In genomic region chr9:37303242-37303641, GRCh38 we compare ENCODE assay signal across 8 cellular contexts.
A peak's percentile ranks its signal among the peaks of the same experiment; 100 is the strongest.
DNase-seq lines count a peak whose midpoint lies in the region; ATAC-seq and TF ChIP-seq lines count a peak whose summit lies in the region.
"Not testable (repeated sequence)": the region's sequence is repeated elsewhere in the genome, so short reads cannot be mapped to it uniquely, and the experiment has no call there.

No MANE protein-coding gene starts in this region.

- H3K79me2 ChIP-seq in Karpas-422 (ENCODE audit: low read length) (peaks cover 55% of the 10 kb centered on the region), OCI-LY7 (ENCODE audit: insufficient read depth, low read depth, low read length) (peaks cover 70% of the 10 kb centered on the region)

- H3K27ac Mint-ChIP-seq in CD8-positive, alpha-beta T cell: not testable (repeated sequence)
- peak overlapping the region; percentile 60 for H3K27ac Mint-ChIP-seq in activated CD4-positive, alpha-beta T cell treated with anti-CD3 and anti-CD28 coated beads, Interleukin-2, amount 10 ng/mL, durations not matched to agents 24 days and 14 days
- H3K27ac Mint-ChIP-seq in activated T-helper 2 cell treated with anti-CD3 and anti-CD28 coated beads, Interferon-gamma antibody, Interleukin-2, Interleukin-4, amounts not matched to agents 10 μg/mL and 5 μg/mL and 100 μg/mL, durations not matched to agents 14 hours and 24 hours and 36 hours: peak overlapping the region; percentile 38
- peak overlapping the region; percentile 85 for H3K27ac Mint-ChIP-seq in activated naive CD8-positive, alpha-beta T cell treated with anti-CD3 and anti-CD28 coated beads, Interleukin-2, amount 10 ng/mL, durations not matched to agents 7 days and 5 days
- H3K27ac Mint-ChIP-seq in naive B cell: peak overlapping the region; percentile 76 to 99 (median 92)
- H3K27ac Mint-ChIP-seq in stimulated activated memory B cell treated with anti-CD40 and anti-IgM and Interleukin-4, amounts not matched to agents 10 μg/mL and 1 μg/mL and 100 μg/mL, for 72 hours: peak overlapping the region; percentile 66

- DNase-seq in CD8-positive, alpha-beta T cell; Karpas-422; OCI-LY7 (ENCODE audit: low spot score); activated CD4-positive, alpha-beta T cell treated with anti-CD3 and anti-CD28 coated beads, Interleukin-2, amount 10 ng/mL, durations not matched to agents 24 days and 14 days; activated T-helper 2 cell treated with anti-CD3 and anti-CD28 coated beads, Interferon-gamma antibody, Interleukin-2, Interleukin-4, amounts not matched to agents 10 μg/mL and 5 μg/mL and 100 μg/mL, durations not matched to agents 14 hours and 24 hours and 36 hours (ENCODE audit: low spot score); activated naive CD8-positive, alpha-beta T cell treated with anti-CD3 and anti-CD28 coated beads, Interleukin-2, amount 10 ng/mL, durations not matched to agents 7 days and 5 days: not testable (repeated sequence)
- peak; percentile 51 for DNase-seq in naive B cell

- not testable (repeated sequence) for H3K9ac ChIP-seq in Karpas-422 (ENCODE audit: low read length)

- H3K4me2 ChIP-seq in Karpas-422 (ENCODE audit: low read depth, low read length, poor library complexity, severe bottlenecking): not testable (repeated sequence)
- H3K4me2 ChIP-seq in OCI-LY7 (ENCODE audit: low read length): peak overlapping the region; percentile 73

- H2AFZ ChIP-seq in Karpas-422 (ENCODE audit: low read length); OCI-LY7 (ENCODE audit: low read length): not testable (repeated sequence)

- not testable (repeated sequence) for H3K9me2 ChIP-seq in Karpas-422 (replicated peaks; ENCODE audit: insufficient read depth, low read length); OCI-LY7 (ENCODE audit: insufficient read depth, low read length)

- intact Hi-C loops in CD8-positive, alpha-beta T cell (cut with DNase I, micrococcal nuclease): loop anchor here in 1 of 2 experiments (2.0 kb wide), 1 partner anchor 182 kb away; the partner anchor contains the start of gene ZCCHC7
- intact Hi-C loops in OCI-LY7 (cut with micrococcal nuclease; ENCODE audit: unreplicated experiment): not testable (repeated sequence)
- intact Hi-C loops in activated CD4-positive, alpha-beta T cell treated with anti-CD3 and anti-CD28 coated beads, Interleukin-2, amount 10 ng/mL, durations not matched to agents 24 days and 14 days (cut with micrococcal nuclease): loop anchor here (2.0 to 10.0 kb wide), 4 partner anchors 182 to 381 kb away; partner anchors contain the start of genes PAX5 and ZCCHC7
- intact Hi-C loops in activated T-helper 2 cell treated with anti-CD3 and anti-CD28 coated beads, Interferon-gamma antibody, Interleukin-2, Interleukin-4, amounts not matched to agents 10 μg/mL and 5 μg/mL and 100 μg/mL, durations not matched to agents 14 hours and 24 hours and 36 hours (cut with micrococcal nuclease): loop anchor here (5.0 kb wide), 1 partner anchor 181 kb away; the partner anchor contains the start of gene ZCCHC7

- H3K4me3 Mint-ChIP-seq in CD8-positive, alpha-beta T cell: peak overlapping the region; percentile 66
- peak overlapping the region; percentile 24 for H3K4me3 Mint-ChIP-seq in activated CD4-positive, alpha-beta T cell treated with anti-CD3 and anti-CD28 coated beads, Interleukin-2, amount 10 ng/mL, durations not matched to agents 24 days and 14 days
- H3K4me3 Mint-ChIP-seq in activated T-helper 2 cell treated with anti-CD3 and anti-CD28 coated beads, Interferon-gamma antibody, Interleukin-2, Interleukin-4, amounts not matched to agents 10 μg/mL and 5 μg/mL and 100 μg/mL, durations not matched to agents 14 hours and 24 hours and 36 hours (ENCODE audit: low read depth): not testable (repeated sequence)
- H3K4me3 Mint-ChIP-seq in activated naive CD8-positive, alpha-beta T cell treated with anti-CD3 and anti-CD28 coated beads, Interleukin-2, amount 10 ng/mL, durations not matched to agents 7 days and 5 days: peak overlapping the region; percentile 38
- peak overlapping the region; percentile 62 to 90 (median 78) for H3K4me3 Mint-ChIP-seq in naive B cell
- peak overlapping the region; percentile 51 for H3K4me3 Mint-ChIP-seq in stimulated activated memory B cell treated with anti-CD40 and anti-IgM and Interleukin-4, amounts not matched to agents 10 μg/mL and 1 μg/mL and 100 μg/mL, for 72 hours

- H3K9me3 ChIP-seq in CD8-positive, alpha-beta T cell (ENCODE audit: low read length); Karpas-422 (ENCODE audit: low read length); OCI-LY7 (ENCODE audit: low read length): not testable (repeated sequence)

- H3K4me1 Mint-ChIP-seq in CD8-positive, alpha-beta T cell (ENCODE audit: low read depth): peaks cover 63% of the 10 kb centered on the region
- peaks cover 43% of the 10 kb centered on the region for H3K4me1 Mint-ChIP-seq in activated CD4-positive, alpha-beta T cell treated with anti-CD3 and anti-CD28 coated beads, Interleukin-2, amount 10 ng/mL, durations not matched to agents 24 days and 14 days
- H3K4me1 Mint-ChIP-seq in activated T-helper 2 cell treated with anti-CD3 and anti-CD28 coated beads, Interferon-gamma antibody, Interleukin-2, Interleukin-4, amounts not matched to agents 10 μg/mL and 5 μg/mL and 100 μg/mL, durations not matched to agents 14 hours and 24 hours and 36 hours (ENCODE audit: low read depth): peaks cover 48% of the 10 kb centered on the region
- H3K4me1 Mint-ChIP-seq in activated naive CD8-positive, alpha-beta T cell treated with anti-CD3 and anti-CD28 coated beads, Interleukin-2, amount 10 ng/mL, durations not matched to agents 7 days and 5 days: peaks cover 45% of the 10 kb centered on the region
- H3K4me1 Mint-ChIP-seq in naive B cell: peaks cover 50 to 79% (median 67%) of the 10 kb centered on the region in 3 donors
- H3K4me1 Mint-ChIP-seq in stimulated activated memory B cell treated with anti-CD40 and anti-IgM and Interleukin-4, amounts not matched to agents 10 μg/mL and 1 μg/mL and 100 μg/mL, for 72 hours: peaks cover 76% of the 10 kb centered on the region

- H3K27ac ChIP-seq in CD8-positive, alpha-beta T cell (ENCODE audit: low read depth, low read length): not testable (repeated sequence)
- peak overlapping the region; percentile 98 for H3K27ac ChIP-seq in Karpas-422 (ENCODE audit: low read length)
- H3K27ac ChIP-seq in OCI-LY7 (ENCODE audit: low read depth, low read length, poor library complexity, severe bottlenecking): peak overlapping the region; percentile 99

- not testable (repeated sequence) for H3K9me3 Mint-ChIP-seq in CD8-positive, alpha-beta T cell; activated CD4-positive, alpha-beta T cell treated with anti-CD3 and anti-CD28 coated beads, Interleukin-2, amount 10 ng/mL, durations not matched to agents 24 days and 14 days; activated T-helper 2 cell treated with anti-CD3 and anti-CD28 coated beads, Interferon-gamma antibody, Interleukin-2, Interleukin-4, amounts not matched to agents 10 μg/mL and 5 μg/mL and 100 μg/mL, durations not matched to agents 14 hours and 24 hours and 36 hours; activated naive CD8-positive, alpha-beta T cell treated with anti-CD3 and anti-CD28 coated beads, Interleukin-2, amount 10 ng/mL, durations not matched to agents 7 days and 5 days; naive B cell; stimulated activated memory B cell treated with anti-CD40 and anti-IgM and Interleukin-4, amounts not matched to agents 10 μg/mL and 1 μg/mL and 100 μg/mL, for 72 hours

- ATAC-seq in CD8-positive, alpha-beta T cell; activated naive CD8-positive, alpha-beta T cell treated with anti-CD3 and anti-CD28 coated beads, Interleukin-2, amount 10 ng/mL, durations not matched to agents 7 days and 5 days (ENCODE audit: low read depth); stimulated activated memory B cell treated with anti-CD40 and anti-IgM and Interleukin-4, amounts not matched to agents 10 μg/mL and 1 μg/mL and 100 μg/mL, for 72 hours: not testable (repeated sequence)
- peak; percentile 26 to 38 for ATAC-seq in naive B cell (ENCODE audit: low read depth in 2 of 2)

- H3K27me3 ChIP-seq in CD8-positive, alpha-beta T cell (ENCODE audit: insufficient read depth, low read length); Karpas-422 (ENCODE audit: low read length): not testable (repeated sequence)

- POLR2A ChIA-PET in CD8-positive, alpha-beta T cell (lab: Charles Lee): interaction anchor here (0.7 kb wide), 1 partner anchor 26 kb away, joined by 3 read pairs; no protein-coding TSS in a partner anchor
- POLR2A ChIA-PET in OCI-LY7 (lab: Charles Lee): interaction anchor here (0.7 to 15.1 kb wide), 13 partner anchors 10 to 271 kb away, joined by 3 to 290 read pairs (median 6); no protein-coding TSS in a partner anchor
- POLR2A ChIA-PET in activated naive CD8-positive, alpha-beta T cell treated with anti-CD3 and anti-CD28 coated beads, Interleukin-2, amount 10 ng/mL, durations not matched to agents 7 days and 5 days (lab: Charles Lee): interaction anchor here (0.7 to 3.4 kb wide), 3 partner anchors 81 to 269 kb away, joined by 3 to 30 read pairs (median 3); partner anchors contain the start of genes PAX5 and ZCCHC7

- not testable (repeated sequence) for H3K27me3 Mint-ChIP-seq in CD8-positive, alpha-beta T cell (ENCODE audit: low read depth); activated CD4-positive, alpha-beta T cell treated with anti-CD3 and anti-CD28 coated beads, Interleukin-2, amount 10 ng/mL, durations not matched to agents 24 days and 14 days; activated T-helper 2 cell treated with anti-CD3 and anti-CD28 coated beads, Interferon-gamma antibody, Interleukin-2, Interleukin-4, amounts not matched to agents 10 μg/mL and 5 μg/mL and 100 μg/mL, durations not matched to agents 14 hours and 24 hours and 36 hours (ENCODE audit: low read depth); activated naive CD8-positive, alpha-beta T cell treated with anti-CD3 and anti-CD28 coated beads, Interleukin-2, amount 10 ng/mL, durations not matched to agents 7 days and 5 days; naive B cell; stimulated activated memory B cell treated with anti-CD40 and anti-IgM and Interleukin-4, amounts not matched to agents 10 μg/mL and 1 μg/mL and 100 μg/mL, for 72 hours

- H3K36me3 ChIP-seq in CD8-positive, alpha-beta T cell (ENCODE audit: insufficient read depth, low read length): not testable (repeated sequence)
- peaks cover 26% of the 10 kb centered on the region; the same call in 1 of the 2 replicates for H3K36me3 ChIP-seq in Karpas-422 (ENCODE audit: insufficient read depth, low read length)
- peaks cover 63% of the 10 kb centered on the region for H3K36me3 ChIP-seq in OCI-LY7 (ENCODE audit: insufficient read depth, low read length)

- H3K4me1 ChIP-seq in CD8-positive, alpha-beta T cell (ENCODE audit: insufficient read depth, low read length): peaks cover 37% of the 10 kb centered on the region
- H3K4me1 ChIP-seq in Karpas-422 (ENCODE audit: low read length) (peaks cover 55% of the 10 kb centered on the region), OCI-LY7 (ENCODE audit: insufficient read depth, low read length, poor library complexity, severe bottlenecking) (peaks cover 82% of the 10 kb centered on the region)

- not testable (repeated sequence) for H3K4me3 ChIP-seq in CD8-positive, alpha-beta T cell (ENCODE audit: low read depth, low read length); Karpas-422 (ENCODE audit: low read length)
- H3K4me3 ChIP-seq in OCI-LY7 (ENCODE audit: low read depth, low read length, poor library complexity, severe bottlenecking): peak overlapping the region; percentile 33

- CTCF ChIA-PET in CD8-positive, alpha-beta T cell (lab: Charles Lee): interaction anchor here (1.6 kb wide), 1 partner anchor 430 kb away, joined by 4 read pairs; no protein-coding TSS in a partner anchor
- CTCF ChIA-PET in OCI-LY7 (lab: Charles Lee; ENCODE audit: unreplicated experiment): not testable (repeated sequence)

- BruUV-seq in OCI-LY7 (replicated peaks; lab: Mats Ljungman, UMichigan): not testable (repeated sequence)

- H3K36me3 Mint-ChIP-seq in CD8-positive, alpha-beta T cell: peaks cover 29% of the 10 kb centered on the region
- peaks cover 35% of the 10 kb centered on the region for H3K36me3 Mint-ChIP-seq in activated CD4-positive, alpha-beta T cell treated with anti-CD3 and anti-CD28 coated beads, Interleukin-2, amount 10 ng/mL, durations not matched to agents 24 days and 14 days (ENCODE audit: low read depth)
- H3K36me3 Mint-ChIP-seq in activated T-helper 2 cell treated with anti-CD3 and anti-CD28 coated beads, Interferon-gamma antibody, Interleukin-2, Interleukin-4, amounts not matched to agents 10 μg/mL and 5 μg/mL and 100 μg/mL, durations not matched to agents 14 hours and 24 hours and 36 hours (ENCODE audit: low read depth): peaks cover 37% of the 10 kb centered on the region
- peaks cover 26% of the 10 kb centered on the region for H3K36me3 Mint-ChIP-seq in activated naive CD8-positive, alpha-beta T cell treated with anti-CD3 and anti-CD28 coated beads, Interleukin-2, amount 10 ng/mL, durations not matched to agents 7 days and 5 days
- peaks cover 26 to 32% of the 10 kb centered on the region in 2 donors for H3K36me3 Mint-ChIP-seq in naive B cell
- H3K36me3 Mint-ChIP-seq in stimulated activated memory B cell treated with anti-CD40 and anti-IgM and Interleukin-4, amounts not matched to agents 10 μg/mL and 1 μg/mL and 100 μg/mL, for 72 hours: peaks cover 40% of the 10 kb centered on the region

- not testable (repeated sequence) for H4K20me1 ChIP-seq in Karpas-422 (ENCODE audit: insufficient read depth, low read depth, low read length); OCI-LY7 (ENCODE audit: insufficient read depth, low read length)

- not testable (repeated sequence) for TF ChIP-seq CTCF in CD8-positive, alpha-beta T cell (IDR thresholded peaks at IDR 0.05); OCI-LY7 (conservative IDR thresholded peaks at IDR 0.05; ENCODE audit: low read length)
